ENCODE assay signal across 7 cellular contexts in the genomic region with DNA sequence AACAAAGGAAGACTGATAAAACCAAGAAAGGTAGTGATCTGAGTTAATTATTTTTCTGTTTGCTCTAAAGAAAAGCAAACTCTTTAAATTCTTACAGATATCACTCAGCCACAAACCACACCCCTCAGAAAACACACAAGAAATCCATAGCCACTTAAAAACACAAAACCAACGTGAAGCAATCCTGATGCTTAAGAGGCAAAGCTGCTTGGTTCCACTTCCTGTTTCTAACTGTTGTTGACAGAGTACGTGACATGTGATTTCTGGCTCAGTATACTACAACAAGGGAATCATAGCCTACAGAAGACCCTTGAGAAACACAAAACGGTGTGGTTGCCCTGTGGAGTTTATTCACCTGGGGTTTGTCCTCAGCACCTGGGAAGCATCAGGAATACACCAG.
DNase-seq lines count a peak whose midpoint lies in the region; ATAC-seq lines count a peak whose summit lies in the region.

No MANE protein-coding gene starts in this region.

- ATAC-seq in GM18861 (IDR thresholded peaks at IDR 0.05; ENCODE audit: unreplicated experiment) = peak; percentile 97
- peak; percentile 48 for ATAC-seq in HG02870 (IDR thresholded peaks at IDR 0.05; ENCODE audit: unreplicated experiment)
- ATAC-seq in esophagus mucosa = peak; percentile 57

- peak; percentile 76 for DNase-seq in NCI-H345 (lab: John Stamatoyannopoulos, UW)
- no peak for DNase-seq in NCI-H128 (lab: John Stamatoyannopoulos, UW; ENCODE audit: unreplicated experiment)
- DNase-seq in NCI-H2227 treated with DMSO at 0.1 percent for 48 hours (lab: John Stamatoyannopoulos, UW) = no peak
- no peak for DNase-seq in NCI-H2081 treated with DMSO at 0.1 percent for 48 hours (lab: John Stamatoyannopoulos, UW)
